ENCODE assay signal across 19 cellular contexts in genomic region chr7:36614954-36615353, GRCh38.
"Had no signal": no experiment of that assay in that cellular context is flagged by ENCODE, and none has a peak within 500 bp of the region (broad histone marks: within the 10 kb centered on the region; RNA-seq: fewer than 3 reads in every experiment).

No MANE protein-coding gene starts in this region.

- ATAC-seq: gastrocnemius medialis; right lobe of liver; stimulated activated naive B cell treated with anti-CD40 and anti-IgM and Interleukin-4, amounts not matched to agents 10 μg/mL and 1 μg/mL and 100 μg/mL, for 72 hours; WTC11 had no signal

- H3K4me3 Mint-ChIP-seq: activated naive CD8-positive, alpha-beta T cell; activated T-cell treated with anti-CD3 and anti-CD28 coated beads, Interleukin-2, amount 50 U/mL, for 24 hours; stimulated activated naive B cell treated with anti-CD40 and anti-IgM and Interleukin-4, amounts not matched to agents 10 μg/mL and 1 μg/mL and 100 μg/mL, for 72 hours; WTC11 had no signal

- H3K9me3 Mint-ChIP-seq: activated T-cell treated with anti-CD3 and anti-CD28 coated beads, Interleukin-2, amount 50 U/mL, for 24 hours; activated T-helper 2 cell treated with anti-CD3 and anti-CD28 coated beads, Interferon-gamma antibody, Interleukin-2, Interleukin-4, amounts not matched to agents 10 μg/mL and 5 μg/mL and 100 μg/mL, durations not matched to agents 14 hours and 24 hours and 36 hours; stimulated activated naive B cell treated with anti-CD40 and anti-IgM and Interleukin-4, amounts not matched to agents 10 μg/mL and 1 μg/mL and 100 μg/mL, for 72 hours; WTC11 had no signal

- H3K27ac Mint-ChIP-seq: activated naive CD8-positive, alpha-beta T cell; activated T-cell treated with anti-CD3 and anti-CD28 coated beads, Interleukin-2, amount 50 U/mL, for 24 hours; activated T-helper 2 cell treated with anti-CD3 and anti-CD28 coated beads, Interferon-gamma antibody, Interleukin-2, Interleukin-4, amounts not matched to agents 10 μg/mL and 5 μg/mL and 100 μg/mL, durations not matched to agents 14 hours and 24 hours and 36 hours; stimulated activated naive B cell treated with anti-CD40 and anti-IgM and Interleukin-4, amounts not matched to agents 10 μg/mL and 1 μg/mL and 100 μg/mL, for 72 hours had no signal

- DNase-seq: activated naive CD4-positive, alpha-beta T cell; activated T-cell treated with anti-CD3 and anti-CD28 coated beads, Interleukin-2, amount 50 U/mL, for 24 hours; adrenal gland; brain microvascular endothelial cell; caudate nucleus; effector memory CD4-positive, alpha-beta T cell; gastrocnemius medialis; hippocampal formation; midbrain; posterior cingulate gyrus; right lobe of liver; stimulated activated CD4-positive, alpha-beta T cell treated with anti-CD3 and anti-CD28 coated beads, Interleukin-15, amount 100 ng/mL, for 24 hours; stimulated activated naive B cell treated with anti-CD40 and anti-IgM and Interleukin-4, amounts not matched to agents 10 μg/mL and 1 μg/mL and 100 μg/mL, for 72 hours; T-helper 9 cell; transverse colon; uterus had no signal

- H3K36me3 Mint-ChIP-seq: WTC11 had no signal

- H3K27me3 Mint-ChIP-seq: activated naive CD8-positive, alpha-beta T cell; activated T-cell treated with anti-CD3 and anti-CD28 coated beads, Interleukin-2, amount 50 U/mL, for 24 hours; stimulated activated naive B cell treated with anti-CD40 and anti-IgM and Interleukin-4, amounts not matched to agents 10 μg/mL and 1 μg/mL and 100 μg/mL, for 72 hours had no signal
